Comparison of ENCODE assay signal across 14 cellular contexts in genomic region chr7:89606479-89606878, GRCh38.
"Had no signal": no experiment of that assay in that cellular context is flagged by ENCODE, and none has a peak within 500 bp of the region (broad histone marks: within the 10 kb centered on the region; RNA-seq: fewer than 3 reads in every experiment).

No MANE protein-coding gene starts in this region.

- H3K27ac ChIP-seq: foreskin keratinocyte, prostate gland, skin epidermis, transverse colon, vagina had no signal

- H3K4me1 Mint-ChIP-seq: neural crest cell; stimulated activated naive B cell treated with anti-CD40 and anti-IgM and Interleukin-4, amounts not matched to agents 10 μg/mL and 1 μg/mL and 100 μg/mL, for 72 hours had no signal

- ATAC-seq: effector memory CD8-positive, alpha-beta T cell; foreskin keratinocyte; right cardiac atrium; stimulated activated naive B cell treated with anti-CD40 and anti-IgM and Interleukin-4, amounts not matched to agents 10 μg/mL and 1 μg/mL and 100 μg/mL, for 72 hours had no signal

- H3K27me3 Mint-ChIP-seq: effector memory CD8-positive, alpha-beta T cell; stimulated activated naive B cell treated with anti-CD40 and anti-IgM and Interleukin-4, amounts not matched to agents 10 μg/mL and 1 μg/mL and 100 μg/mL, for 72 hours had no signal

- H3K36me3 Mint-ChIP-seq: stimulated activated naive B cell treated with anti-CD40 and anti-IgM and Interleukin-4, amounts not matched to agents 10 μg/mL and 1 μg/mL and 100 μg/mL, for 72 hours had no signal

- H3K36me3 ChIP-seq: prostate gland, transverse colon, vagina had no signal

- H3K4me1 ChIP-seq: foreskin keratinocyte, prostate gland, transverse colon, vagina had no signal

- H3K27ac Mint-ChIP-seq: effector memory CD8-positive, alpha-beta T cell; stimulated activated naive B cell treated with anti-CD40 and anti-IgM and Interleukin-4, amounts not matched to agents 10 μg/mL and 1 μg/mL and 100 μg/mL, for 72 hours had no signal

- H3K9me3 ChIP-seq: prostate gland, vagina had no signal

- H3K27me3 ChIP-seq: foreskin keratinocyte, transverse colon, vagina had no signal

- H3K4me3 ChIP-seq: prostate gland, skin epidermis, transverse colon, vagina had no signal

- DNase-seq: activated CD4-positive, CD25-positive, alpha-beta regulatory T cell treated with anti-CD3 and anti-CD28 coated beads, Interleukin-2, amount 50 U/mL, for 72 hours; dermis blood vessel endothelial cell; effector memory CD8-positive, alpha-beta T cell; foreskin keratinocyte; mesenchymal stem cell; right cardiac atrium; stimulated activated CD4-positive, alpha-beta T cell treated with anti-CD3 and anti-CD28 coated beads, Interleukin-15, amount 100 ng/mL, for 24 hours; stimulated activated CD4-positive, alpha-beta T cell treated with anti-CD3 and anti-CD28 coated beads, Interleukin-4, amount 100 ng/mL, for 1 hour; stimulated activated naive B cell treated with anti-CD40 and anti-IgM and Interleukin-4, amounts not matched to agents 10 μg/mL and 1 μg/mL and 100 μg/mL, for 72 hours; transverse colon had no signal

- H3K4me3 Mint-ChIP-seq: effector memory CD8-positive, alpha-beta T cell; neural crest cell; stimulated activated naive B cell treated with anti-CD40 and anti-IgM and Interleukin-4, amounts not matched to agents 10 μg/mL and 1 μg/mL and 100 μg/mL, for 72 hours had no signal
